ENCODE assay signal across 33 cellular contexts in the genomic region with DNA sequence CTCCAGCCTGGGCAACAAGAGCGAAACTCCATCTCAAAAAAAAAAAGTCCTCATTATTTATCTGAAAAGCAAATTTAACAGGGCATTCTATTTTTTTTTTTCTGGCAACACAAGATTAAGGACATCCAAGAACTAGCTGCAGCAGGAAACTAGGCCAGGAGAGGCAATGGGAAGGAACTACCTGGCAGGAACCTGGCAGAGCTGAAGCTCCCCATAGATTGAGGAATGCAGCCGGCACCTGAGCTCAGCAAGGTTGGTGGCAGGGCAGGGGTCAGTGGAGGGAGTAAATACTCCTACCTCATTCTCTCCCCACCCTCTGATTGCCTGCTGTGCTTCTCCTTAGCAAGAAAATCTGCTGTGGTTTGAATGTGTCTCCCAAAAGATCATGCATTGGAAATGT.
"Had no signal": no experiment of that assay in that cellular context is flagged by ENCODE, and none has a peak within 500 bp of the region (broad histone marks: within the 10 kb centered on the region; RNA-seq: fewer than 3 reads in every experiment).

No MANE protein-coding gene starts in this region.

- H3K4me3 ChIP-seq: ascending aorta, cardiac muscle cell, Peyer's patch, SJCRH30, SK-N-MC had no signal

- H3K4me1 ChIP-seq: ascending aorta, Peyer's patch had no signal

- H3K27ac ChIP-seq: ascending aorta, cardiac muscle cell, Peyer's patch, SJCRH30, WERI-Rb-1 had no signal

- DNase-seq: activated CD4-positive, alpha-beta T cell treated with anti-CD3 and anti-CD28 coated beads, Interleukin-2, amount 10 ng/mL, durations not matched to agents 24 days and 14 days; activated CD4-positive, alpha-beta T cell treated with anti-CD3 and anti-CD28 coated beads, Interleukin-2, amount 50 U/mL, for 4 hours; activated CD8-positive, alpha-beta T cell treated with anti-CD3 and anti-CD28 coated beads for 36 hours; activated effector memory CD4-positive, alpha-beta T cell treated with anti-CD3 and anti-CD28 coated beads, Interleukin-2, amount 50 U/mL, for 16 hours; activated naive CD4-positive, alpha-beta T cell; activated naive CD8-positive, alpha-beta T cell treated with anti-CD3 and anti-CD28 coated beads, Interleukin-2, amount 10 ng/mL, durations not matched to agents 7 days and 5 days; activated T-cell treated with anti-CD3 and anti-CD28 coated beads, Interleukin-2, amount 50 U/mL, for 1 hour; activated T-cell treated with anti-CD3 and anti-CD28 coated beads, Interleukin-2, amount 50 U/mL, for 72 hours; amygdala; Kasumi-1; KG1; MM.1S; MV-4-11; NCI-H1092 treated with DMSO at 0.1 percent for 48 hours; NCI-H1417; NCI-H146; NCI-H187; NCI-H2029 treated with DMSO at 0.1 percent for 48 hours; NCI-H2107; NCI-H2171; NCI-H446 treated with DMSO at 0.1 percent for 48 hours; NCI-H524 treated with DMSO at 0.1 percent for 48 hours; Peyer's patch; SHP77; SJCRH30; T1000; WERI-Rb-1 had no signal

- ATAC-seq: activated CD8-positive, alpha-beta T cell treated with anti-CD3 and anti-CD28 coated beads for 36 hours; activated T-cell treated with anti-CD3 and anti-CD28 coated beads, Interleukin-2, amount 50 U/mL, for 72 hours; activated T-helper 17 cell treated with anti-CD3 and anti-CD28 coated beads, Interleukin-2, amount 50 U/mL, for 72 hours had no signal

- H3K9me3 Mint-ChIP-seq: activated CD4-positive, alpha-beta T cell treated with anti-CD3 and anti-CD28 coated beads, Interleukin-2, amount 10 ng/mL, durations not matched to agents 24 days and 14 days; activated CD8-positive, alpha-beta T cell treated with anti-CD3 and anti-CD28 coated beads for 36 hours; activated naive CD4-positive, alpha-beta T cell treated with anti-CD3 and anti-CD28 coated beads, Interleukin-2, amount 50 U/mL, for 24 hours; activated naive CD8-positive, alpha-beta T cell treated with anti-CD3 and anti-CD28 coated beads, Interleukin-2, amount 10 ng/mL, durations not matched to agents 7 days and 5 days; activated T-cell treated with anti-CD3 and anti-CD28 coated beads, Interleukin-2, amount 50 U/mL, for 72 hours; activated T-helper 17 cell treated with anti-CD3 and anti-CD28 coated beads, Interleukin-2, amount 50 U/mL, for 72 hours; central memory CD8-positive, alpha-beta T cell had no signal

- H3K27me3 ChIP-seq: ascending aorta, cardiac muscle cell, Peyer's patch, SJCRH30 had no signal

- H3K36me3 Mint-ChIP-seq: activated naive CD4-positive, alpha-beta T cell treated with anti-CD3 and anti-CD28 coated beads, Interleukin-2, amount 50 U/mL, for 24 hours; activated naive CD8-positive, alpha-beta T cell treated with anti-CD3 and anti-CD28 coated beads, Interleukin-2, amount 10 ng/mL, durations not matched to agents 7 days and 5 days had no signal

- H3K4me1 Mint-ChIP-seq: activated CD4-positive, alpha-beta T cell treated with anti-CD3 and anti-CD28 coated beads, Interleukin-2, amount 10 ng/mL, durations not matched to agents 24 days and 14 days; activated naive CD4-positive, alpha-beta T cell treated with anti-CD3 and anti-CD28 coated beads, Interleukin-2, amount 50 U/mL, for 24 hours; activated naive CD8-positive, alpha-beta T cell treated with anti-CD3 and anti-CD28 coated beads, Interleukin-2, amount 10 ng/mL, durations not matched to agents 7 days and 5 days; activated T-helper 17 cell treated with anti-CD3 and anti-CD28 coated beads, Interleukin-2, amount 50 U/mL, for 72 hours; central memory CD8-positive, alpha-beta T cell had no signal

- H3K4me3 Mint-ChIP-seq: activated CD4-positive, alpha-beta T cell treated with anti-CD3 and anti-CD28 coated beads, Interleukin-2, amount 10 ng/mL, durations not matched to agents 24 days and 14 days; activated CD8-positive, alpha-beta T cell treated with anti-CD3 and anti-CD28 coated beads for 36 hours; activated naive CD4-positive, alpha-beta T cell treated with anti-CD3 and anti-CD28 coated beads, Interleukin-2, amount 50 U/mL, for 24 hours; activated naive CD8-positive, alpha-beta T cell treated with anti-CD3 and anti-CD28 coated beads, Interleukin-2, amount 10 ng/mL, durations not matched to agents 7 days and 5 days; activated T-cell treated with anti-CD3 and anti-CD28 coated beads, Interleukin-2, amount 50 U/mL, for 72 hours; activated T-helper 17 cell treated with anti-CD3 and anti-CD28 coated beads, Interleukin-2, amount 50 U/mL, for 72 hours; central memory CD8-positive, alpha-beta T cell had no signal

- H3K27ac Mint-ChIP-seq: activated CD4-positive, alpha-beta T cell treated with anti-CD3 and anti-CD28 coated beads, Interleukin-2, amount 10 ng/mL, durations not matched to agents 24 days and 14 days; activated CD8-positive, alpha-beta T cell treated with anti-CD3 and anti-CD28 coated beads for 36 hours; activated naive CD4-positive, alpha-beta T cell treated with anti-CD3 and anti-CD28 coated beads, Interleukin-2, amount 50 U/mL, for 24 hours; activated naive CD8-positive, alpha-beta T cell treated with anti-CD3 and anti-CD28 coated beads, Interleukin-2, amount 10 ng/mL, durations not matched to agents 7 days and 5 days; activated T-cell treated with anti-CD3 and anti-CD28 coated beads, Interleukin-2, amount 50 U/mL, for 72 hours; activated T-helper 17 cell treated with anti-CD3 and anti-CD28 coated beads, Interleukin-2, amount 50 U/mL, for 72 hours had no signal

- H3K9me3 ChIP-seq: ascending aorta, Peyer's patch had no signal

- H3K36me3 ChIP-seq: ascending aorta, cardiac muscle cell, Peyer's patch, SJCRH30, WERI-Rb-1 had no signal

- H3K27me3 Mint-ChIP-seq: activated naive CD4-positive, alpha-beta T cell treated with anti-CD3 and anti-CD28 coated beads, Interleukin-2, amount 50 U/mL, for 24 hours had no signal
